Comparison of ENCODE assay signal across 8 cellular contexts in the genomic region with DNA sequence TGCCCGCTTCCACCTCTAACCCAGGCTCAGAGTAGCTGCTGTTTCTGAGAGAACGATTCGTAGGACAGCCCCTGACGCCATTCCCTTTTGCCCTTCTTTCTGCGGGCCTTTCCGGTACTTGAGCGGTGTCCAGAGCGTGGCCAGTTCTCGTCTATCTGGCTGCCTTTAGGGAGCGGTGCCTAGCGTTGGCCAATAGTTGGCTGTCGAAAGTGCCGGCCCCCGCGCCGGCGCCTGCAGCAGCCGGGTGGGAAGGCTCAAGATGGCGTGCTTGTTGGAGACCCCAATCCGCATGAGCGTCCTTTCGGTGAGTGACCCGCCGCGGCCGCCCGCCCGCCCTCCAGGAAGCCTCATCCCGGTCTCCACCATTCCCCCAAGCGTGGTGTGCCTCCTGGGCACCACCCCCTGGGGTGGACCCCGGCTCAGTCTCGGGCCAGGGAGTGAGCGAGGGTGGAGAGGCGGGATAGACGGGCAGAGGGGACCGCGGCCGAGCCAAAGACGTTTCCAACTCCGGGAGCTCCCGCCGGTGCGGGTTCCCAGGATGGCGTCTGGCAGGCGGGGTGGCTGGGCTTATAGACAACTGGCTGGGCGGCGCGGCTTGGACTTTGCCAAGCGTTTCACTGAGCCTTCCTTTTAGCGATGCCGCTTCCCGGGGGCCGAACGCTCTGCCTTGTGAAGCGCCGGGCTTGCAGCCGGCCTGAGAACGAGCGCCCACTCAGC. TPM values are rescaled to one million over a fixed set of nuclear protein-coding genes. Genes with fewer than 3 reads are reported as not detected.
DNase-seq lines count a peak whose midpoint lies in the region; ATAC-seq, FAIRE-seq and TF ChIP-seq lines count a peak whose summit lies in the region.

TSS of gene ARMC8 (plus strand) at position 6 of the 717 bp plus-strand sequence. CDS start at position 260, 254 bp downstream.

- peak; percentile 37 for DNase-seq in ACHN
- peak; percentile 88 for DNase-seq in GM12891 (ENCODE audit: insufficient read length, low spot score)
- DNase-seq in NCI-H1694 (lab: John Stamatoyannopoulos, UW) = peak; percentile 37
- peak; percentile 29 for DNase-seq in activated CD4-positive, alpha-beta T cell treated with anti-CD3 and anti-CD28 coated beads, Interleukin-2, amount 50 U/mL, for 1 hour
- DNase-seq in epidermal melanocyte (ENCODE audit: insufficient read length, low spot score) = peak; percentile 97
- DNase-seq in middle frontal gyrus (ENCODE audit: extremely low spot score, low spot score) = peak; percentile 15
- peak; percentile 44 to 74 for DNase-seq in tibial artery

- no peaks in the 10 kb centered on the region for H3K9me3 ChIP-seq in tibial artery

- peaks cover 0 to 8% (median 2%) of the 10 kb centered on the region in 3 donors for H3K36me3 ChIP-seq in tibial artery

- peak within 1 kb of the TSS; percentile 88 to 96 for H3K27ac ChIP-seq in tibial artery

- no peak for TF ChIP-seq CTCF in tibial artery (IDR thresholded peaks at IDR 0.05)

- no peaks in the 10 kb centered on the region for H3K27me3 ChIP-seq in tibial artery

- in situ Hi-C loops in ACHN (cut with HindIII; ENCODE audit: low pct_ligation_motif_present, low pct_unique_long_range_greater_than_20kb, low sequenced_read_pairs) = no loop called here

- intact Hi-C loops in tibial artery (cut with DNase I; ENCODE audit: low total_unique reads) = loop anchor here (5.0 kb wide), 2 partner anchors 70 to 1200 kb away; partner anchors contain the start of genes COPB2 and DZIP1L

- peak within 1 kb of the TSS; percentile 69 to 83 for H3K4me3 ChIP-seq in tibial artery

- ATAC-seq in HG02678 (IDR thresholded peaks at IDR 0.05; ENCODE audit: unreplicated experiment) = peak; percentile 59

- peak; percentile 93 for FAIRE-seq in GM12891 (lab: Jason Lieb, UNC)

- peaks cover 0 to 38% (median 21%) of the 10 kb centered on the region in 4 donors for H3K4me1 ChIP-seq in tibial artery

- peak; percentile 61; the same call in 1 of the 2 replicates for TF ChIP-seq POLR2A in GM12891 (IDR thresholded peaks at IDR 0.05; ENCODE audit: low read depth, low read length)

TF ChIP-seq in GM12891, 5 proteins besides CTCF, POLR2A, EP300 and RAD21:
- 0 out of 2 replicates have a peak, but pooled peaks have one; percentile 50 for TF ChIP-seq POLR2AphosphoS5 (IDR thresholded peaks at IDR 0.05; ENCODE audit: low read depth, low read length)
- TF ChIP-seq TAF1 (IDR thresholded peaks at IDR 0.05; ENCODE audit: low read depth, low read length) = peak; percentile 89
- TF ChIP-seq SPI1 (IDR thresholded peaks at IDR 0.05; ENCODE audit: low read depth, low read length) = no peak
- TF ChIP-seq POU2F2 (IDR thresholded peaks at IDR 0.05; ENCODE audit: low read depth, low read length) = 0 out of 2 replicates have a peak, but pooled peaks have one; percentile 25
- TF ChIP-seq PAX5 (IDR thresholded peaks at IDR 0.05; ENCODE audit: insufficient read depth, low read length, severe bottlenecking) = no peak
TF ChIP-seq in GM12891: peak in this region for 3.

RNA-seq across cellular contexts. Expression of gene ARMC8, which starts in this region (rescaled TPM):
- 16.1 TPM for polyA plus RNA-seq in GM12891 (2012; ENCODE audit: low read depth, missing spikeins)

Comparison
In these comparisons a context has a peak if more than half of its experiments do, and no peak if none do; other contexts are left out.
1. Peak in every context shown above with its lines: DNase-seq, ATAC-seq, H3K4me3 ChIP-seq and H3K27ac ChIP-seq.
2. DNase-seq: peak in every context shown above with its lines; median percentile 97 in epidermal melanocyte; 88 in GM12891; 59 in tibial artery; 37 in ACHN; 37 in NCI-H1694; 29 in activated CD4-positive, alpha-beta T cell treated with anti-CD3 and anti-CD28 coated beads, Interleukin-2, amount 50 U/mL, for 1 hour; 15 in middle frontal gyrus.